Comparison of ENCODE assay signal across 22 cellular contexts in genomic region chr2:7071916-7072556, GRCh38.
DNase-seq lines count a peak whose midpoint lies in the region; ATAC-seq, FAIRE-seq and TF ChIP-seq lines count a peak whose summit lies in the region.
"Had no signal": no experiment of that assay in that cellular context is flagged by ENCODE, and none has a peak within 500 bp of the region (broad histone marks: within the 10 kb centered on the region; RNA-seq: fewer than 3 reads in every experiment).

No MANE protein-coding gene starts in this region.

- RAD21 ChIA-PET in GM12878 (lab: Charles Lee; ENCODE audit: unreplicated experiment), result interaction anchor here (1.0 kb wide), 1 partner anchor 14 kb away, joined by 3 read pairs; no protein-coding TSS in a partner anchor

- H3K27ac ChIP-seq in right cardiac atrium (ENCODE audit: low read length), result no peak overlapping the region
- no peak overlapping the region for H3K27ac ChIP-seq in right atrium auricular region
- H3K27ac ChIP-seq in GM12878 (ENCODE audit: control insufficient read depth, insufficient read depth), result no peak overlapping the region
- no peak overlapping the region for H3K27ac ChIP-seq in suprapubic skin
- H3K27ac ChIP-seq: 22Rv1, foreskin keratinocyte, KMS-11, PC-9, testis had no signal

- SMC1A ChIA-PET in GM12878 (lab: Charles Lee; ENCODE audit: uncharacterized antibody, unreplicated experiment), result interaction anchor here (1.2 to 1.6 kb wide), 4 partner anchors 11 to 179 kb away, joined by 4 to 5 read pairs (median 4); no protein-coding TSS in a partner anchor

- H3K4me2 ChIP-seq in GM12878 (ENCODE audit: control insufficient read depth, insufficient read depth), result no peak overlapping the region
- H3K4me2 ChIP-seq: KMS-11, PC-9 had no signal

- H3K27me3 ChIP-seq in right cardiac atrium (ENCODE audit: control insufficient read depth, insufficient read depth), result no peaks in the 10 kb centered on the region
- no peaks in the 10 kb centered on the region for H3K27me3 ChIP-seq in right atrium auricular region
- H3K27me3 ChIP-seq in GM12878 (replicated peaks in 1 of 2; ENCODE audit: control insufficient read depth in 2 of 2, insufficient read depth in 2 of 2, low read length in 1 of 2), result no peaks in the 10 kb centered on the region
- no peaks in the 10 kb centered on the region for H3K27me3 ChIP-seq in suprapubic skin
- H3K27me3 ChIP-seq: foreskin keratinocyte, testis had no signal

- no TSS peak for BruUV-seq in GM12878 (replicated peaks; lab: Mats Ljungman, UMichigan)

- no peak overlapping the region for H2AFZ ChIP-seq in GM12878 (ENCODE audit: control insufficient read depth, low read depth, low read length)
- H2AFZ ChIP-seq: PC-9 had no signal

- no peak overlapping the region for H3K4me3 ChIP-seq in right cardiac atrium (ENCODE audit: low read length)
- no peak overlapping the region for H3K4me3 ChIP-seq in right atrium auricular region
- H3K4me3 ChIP-seq in GM12878, result no peak overlapping the region
- H3K4me3 ChIP-seq in suprapubic skin, result no peak overlapping the region
- H3K4me3 ChIP-seq: PC-9, testis had no signal

- TF ChIP-seq POLR2A in GM12878 (IDR thresholded peaks at IDR 0.05; ENCODE audit: low read depth, low read length) (no peak), suprapubic skin (IDR thresholded peaks at IDR 0.05) (no peak)

- H4K20me1 ChIP-seq in GM12878 (ENCODE audit: control insufficient read depth, insufficient read depth), result no peaks in the 10 kb centered on the region

- intact Hi-C loops in right cardiac atrium (cut with DNase I) (no loop called here), GM12878 (cut with micrococcal nuclease; ENCODE audit: unreplicated experiment) (no loop called here), posterior vena cava (cut with DNase I) (no loop called here)

- in situ Hi-C loops in GM12878 (cut with MboI), result no loop called here

- TF ChIP-seq CTCF in right atrium auricular region (IDR thresholded peaks at IDR 0.05) (no peak), GM12878 (IDR thresholded peaks at IDR 0.05 in 2 of 3, conservative IDR thresholded peaks at IDR 0.05 in 1 of 3; ENCODE audit: control insufficient read depth in 2 of 3, extremely low read depth in 1 of 3, insufficient read depth in 1 of 3, low read depth in 3 of 3, low read length in 3 of 3) (no peak), suprapubic skin (IDR thresholded peaks at IDR 0.05) (no peak)

- TF ChIP-seq EP300 in GM12878 (IDR thresholded peaks at IDR 0.05; ENCODE audit: borderline replicate concordance in 1 of 2, control insufficient read depth in 1 of 2, low read depth in 2 of 2, low read length in 2 of 2), result no peak
- TF ChIP-seq EP300 in suprapubic skin (IDR thresholded peaks at IDR 0.05), result no peak

- H3K79me2 ChIP-seq in GM12878 (ENCODE audit: control insufficient read depth, insufficient read depth, low read length), result no peaks in the 10 kb centered on the region

- no peak for TF ChIP-seq RAD21 in GM12878 (IDR thresholded peaks at IDR 0.05; ENCODE audit: insufficient read depth, low read depth, low read length)

- no peaks in the 10 kb centered on the region for H3K4me1 ChIP-seq in right cardiac atrium (ENCODE audit: control insufficient read depth, insufficient read depth, low read length)
- H3K4me1 ChIP-seq in right atrium auricular region, result no peaks in the 10 kb centered on the region
- H3K4me1 ChIP-seq in GM12878 (ENCODE audit: control insufficient read depth, insufficient read depth, low read length), result no peaks in the 10 kb centered on the region
- H3K4me1 ChIP-seq in suprapubic skin, result no peaks in the 10 kb centered on the region
- H3K4me1 ChIP-seq: foreskin keratinocyte, testis had no signal

- H3K36me3 ChIP-seq in right atrium auricular region, result no peaks in the 10 kb centered on the region
- H3K36me3 ChIP-seq in GM12878 (ENCODE audit: control insufficient read depth in 2 of 2, insufficient read depth in 2 of 2, low read length in 1 of 2), result no peaks in the 10 kb centered on the region
- no peaks in the 10 kb centered on the region for H3K36me3 ChIP-seq in suprapubic skin

- H3K9ac ChIP-seq in GM12878 (ENCODE audit: control insufficient read depth, insufficient read depth, low read length), result no peak overlapping the region
- H3K9ac ChIP-seq: KMS-11 had no signal

- WGBS in right cardiac atrium, result 79% methylated on average over 3 of the region's 3 CpGs
- 2% methylated on average over 3 of the region's 3 CpGs for WGBS in GM12878 (ENCODE audit: insufficient coverage, insufficient replicate concordance, low lambda C conversion rate, missing lambda C conversion rate)
- WGBS in suprapubic skin, result 89% methylated on average over 3 of the region's 3 CpGs

- H3K9me3 ChIP-seq in right cardiac atrium (ENCODE audit: control insufficient read depth, low read length) (no peaks in the 10 kb centered on the region), right atrium auricular region (no peaks in the 10 kb centered on the region), GM12878 (replicated peaks; ENCODE audit: control insufficient read depth, insufficient read depth, low read length) (no peaks in the 10 kb centered on the region), suprapubic skin (no peaks in the 10 kb centered on the region)
- H3K9me3 ChIP-seq: testis had no signal

- FAIRE-seq in GM12878 (lab: Jason Lieb, UNC), result no peak
- FAIRE-seq: colon had no signal

- no peak for DNase-seq in right cardiac atrium
- DNase-seq in right atrium auricular region (ENCODE audit: low spot score), result no peak
- DNase-seq in NOMO-1 treated with DMSO at 0.1 percent for 48 hours (lab: John Stamatoyannopoulos, UW; ENCODE audit: unreplicated experiment), result peak; percentile 81
- DNase-seq in GM12878 (ENCODE audit: low read depth, low spot score), result no peak
- DNase-seq in suprapubic skin (ENCODE audit: low spot score in 2 of 2), result no peak
- DNase-seq in NCI-H1436 treated with DMSO at 0.1 percent for 48 hours (lab: John Stamatoyannopoulos, UW), result no peak
- no peak for DNase-seq in posterior vena cava (ENCODE audit: low spot score)
- DNase-seq in T-helper 1 cell, result no peak
- DNase-seq: activated CD8-positive, alpha-beta memory T cell treated with anti-CD3 and anti-CD28 coated beads, Interleukin-2, amount 50 U/mL, for 4 hours; activated naive CD4-positive, alpha-beta T cell; CD4-positive, CD25-positive, alpha-beta regulatory T cell; DND-41; foreskin keratinocyte; NCI-H345; PC-9; retina; testis had no signal

- ATAC-seq in right cardiac atrium (peak; percentile 22 to 39), GM12878 (peak; percentile 62)
- ATAC-seq: foreskin keratinocyte; natural killer cell treated with Interleukin-12 subunit alpha and Interleukin-12 subunit beta and Interleukin-15 and Interleukin-18, amount 100 ng/mL, for 72 hours; SK-N-SH treated with all-trans-retinoic acid at 6 μM for 48 hours had no signal

- POLR2A ChIA-PET in GM12878 (lab: Charles Lee), result no interaction called here

- CTCF ChIA-PET in GM12878 (lab: Yijun Ruan, JAX), result interaction anchor here (1.3 kb wide), 1 partner anchor 11 kb away, joined by 5 read pairs; no protein-coding TSS in a partner anchor

TF ChIP-seq in GM12878, 131 proteins besides CTCF, POLR2A, EP300 and RAD21 (continues in another document):
- TF ChIP-seq KLF5 (IDR thresholded peaks at IDR 0.05; ENCODE audit: partially characterized antibody) (no peak), ZBED1 (IDR thresholded peaks at IDR 0.05; ENCODE audit: borderline replicate concordance) (no peak), POLR2AphosphoS2 (IDR thresholded peaks at IDR 0.05; ENCODE audit: low read depth, low read length) (no peak), JUND (IDR thresholded peaks at IDR 0.05; ENCODE audit: low read depth, low read length) (no peak), CREB1 (IDR thresholded peaks at IDR 0.05; ENCODE audit: low read depth) (no peak), ETV6 (conservative IDR thresholded peaks at IDR 0.05 in 1 of 2, IDR thresholded peaks at IDR 0.05 in 1 of 2; ENCODE audit: borderline replicate concordance in 1 of 2, low read depth in 1 of 2) (no peak), RFX5 (IDR thresholded peaks at IDR 0.05; ENCODE audit: low read depth, low read length) (no peak), REST (IDR thresholded peaks at IDR 0.05; ENCODE audit: low read depth, low read length) (no peak), CREM (IDR thresholded peaks at IDR 0.05; ENCODE audit: low read depth) (no peak)
- TF ChIP-seq, protein P1, sequence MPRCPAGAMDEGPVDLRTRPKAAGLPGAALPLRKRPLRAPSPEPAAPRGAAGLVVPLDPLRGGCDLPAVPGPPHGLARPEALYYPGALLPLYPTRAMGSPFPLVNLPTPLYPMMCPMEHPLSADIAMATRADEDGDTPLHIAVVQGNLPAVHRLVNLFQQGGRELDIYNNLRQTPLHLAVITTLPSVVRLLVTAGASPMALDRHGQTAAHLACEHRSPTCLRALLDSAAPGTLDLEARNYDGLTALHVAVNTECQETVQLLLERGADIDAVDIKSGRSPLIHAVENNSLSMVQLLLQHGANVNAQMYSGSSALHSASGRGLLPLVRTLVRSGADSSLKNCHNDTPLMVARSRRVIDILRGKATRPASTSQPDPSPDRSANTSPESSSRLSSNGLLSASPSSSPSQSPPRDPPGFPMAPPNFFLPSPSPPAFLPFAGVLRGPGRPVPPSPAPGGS (IDR thresholded peaks at IDR 0.05; ENCODE audit: borderline replicate concordance, insufficient read depth, low read depth, low read length, poor library complexity, severe bottlenecking), result no peak
